1 cellular context compared by ENCODE assay signal in genomic region chr7:4851459-4852422, GRCh38.
TF ChIP-seq lines count a peak whose summit lies in the region.

No MANE protein-coding gene starts in this region.

TF ChIP-seq in K562, 482 proteins besides CTCF, POLR2A, EP300 and RAD21:
- TF ChIP-seq JUN (IDR thresholded peaks at IDR 0.05; ENCODE audit: borderline replicate concordance, low read depth, low read length) (0 out of 2 replicates have a peak, but pooled peaks have one; percentile 10), JUN (CRISPR knock-in tag; IDR thresholded peaks at IDR 0.05; ENCODE audit: borderline replicate concordance) (no peak), SNRNP70 (optimal IDR thresholded peaks at IDR 0.05; ENCODE audit: low read depth, low read length) (no peak), MLLT1 (IDR thresholded peaks at IDR 0.05) (no peak), IRF2 (CRISPR knock-in tag; IDR thresholded peaks at IDR 0.05) (no peak), FOSL1 (tag; conservative IDR thresholded peaks at IDR 0.05) (peak; percentile 35; the same call in 1 of the 2 replicates), BRCA1 (IDR thresholded peaks at IDR 0.05) (no peak), BRCA1 (CRISPR knock-in tag; IDR thresholded peaks at IDR 0.05) (no peak), GTF2E2 (tag; IDR thresholded peaks at IDR 0.05) (no peak), EHMT2 (IDR thresholded peaks at IDR 0.05) (0 out of 2 replicates have a peak, but pooled peaks have one; percentile 8), ATF3 (IDR thresholded peaks at IDR 0.05) (peak; percentile 59; the same call in 1 of the 2 replicates), ATF3 (CRISPR knock-in tag; conservative IDR thresholded peaks at IDR 0.05) (no peak), SPI1 (IDR thresholded peaks at IDR 0.05; ENCODE audit: borderline replicate concordance, low read depth, low read length) (peak; percentile 62), SMARCA4 (IDR thresholded peaks at IDR 0.05) (0 out of 2 replicates have a peak, but pooled peaks have one; percentile 16), MCM7 (IDR thresholded peaks at IDR 0.05) (no peak), MCM3 (IDR thresholded peaks at IDR 0.05) (no peak), NEUROD1 (IDR thresholded peaks at IDR 0.05; ENCODE audit: borderline replicate concordance, low read depth, low read length, partially characterized antibody) (no peak), NBN (IDR thresholded peaks at IDR 0.05; ENCODE audit: low read depth) (no peak), JUND (IDR thresholded peaks at IDR 0.05; ENCODE audit: borderline replicate concordance, low read depth, low read length) (0 out of 2 replicates have a peak, but pooled peaks have one; percentile 55), JUND (tag; IDR thresholded peaks at IDR 0.05; ENCODE audit: borderline replicate concordance, low read depth, low read length) (no peak), ZNF584 (CRISPR knock-in tag; IDR thresholded peaks at IDR 0.05; ENCODE audit: low read depth) (0 out of 2 replicates have a peak, but pooled peaks have one; percentile 58), PKNOX1 (IDR thresholded peaks at IDR 0.05) (peak; percentile 42), ETV1 (tag; conservative IDR thresholded peaks at IDR 0.05; ENCODE audit: low read depth) (peak; percentile 43), MEF2A (IDR thresholded peaks at IDR 0.05; ENCODE audit: control insufficient read depth, low read depth, low read length) (no peak)
TF ChIP-seq in K562: peak in this region for 10.
